Comparison of ENCODE assay signal across 8 cellular contexts in genomic region chr15:100918034-100918689, GRCh38.
DNase-seq lines count a peak whose midpoint lies in the region; ATAC-seq and TF ChIP-seq lines count a peak whose summit lies in the region.

No MANE protein-coding gene starts in this region.

- DNase-seq in AG09309 (ENCODE audit: low read depth) (peak; percentile 13), NCI-H69 (lab: John Stamatoyannopoulos, UW) (peak; percentile 77), epidermal melanocyte (ENCODE audit: insufficient read length, low spot score) (peak; percentile 88), midbrain (lab: John Stamatoyannopoulos, UW) (peak; percentile 10)
- peak; percentile 21 to 25 for DNase-seq in activated CD8-positive, alpha-beta memory T cell treated with anti-CD3 and anti-CD28 coated beads for 4 hours (ENCODE audit: low read depth in 2 of 2)
- peak; percentile 62 to 63 for DNase-seq in stimulated activated CD8-positive, alpha-beta memory T cell treated with anti-CD3 and anti-CD28 coated beads, Interleukin-2, amount 100 ng/mL, for 48 hours (ENCODE audit: low read depth in 2 of 2)

- TF ChIP-seq CTCF in AG09309 (IDR thresholded peaks at IDR 0.05; ENCODE audit: control insufficient read depth, insufficient read depth, low read depth, low read length, missing control alignments), result peak; percentile 72

- H3K4me3 ChIP-seq in AG09309 (ENCODE audit: control insufficient read depth, low read depth, low read length), result peak overlapping the region; percentile 63

- TF ChIP-seq POLR2A in GM18526 (IDR thresholded peaks at IDR 0.05; ENCODE audit: extremely low read depth, insufficient read length), result peak; percentile 43

- ATAC-seq in HG03064 (IDR thresholded peaks at IDR 0.05; ENCODE audit: low read depth, unreplicated experiment), result peak; percentile 49

Comparison
In these comparisons a context has a peak if more than half of its experiments do, and no peak if none do; other contexts are left out.
1. Peak in every context shown above with its lines: DNase-seq, ATAC-seq and H3K4me3 ChIP-seq.
2. DNase-seq: peak in every context shown above with its lines; median percentile 88 in epidermal melanocyte; 77 in NCI-H69; 62 in stimulated activated CD8-positive, alpha-beta memory T cell treated with anti-CD3 and anti-CD28 coated beads, Interleukin-2, amount 100 ng/mL, for 48 hours; 23 in activated CD8-positive, alpha-beta memory T cell treated with anti-CD3 and anti-CD28 coated beads for 4 hours; 13 in AG09309; 10 in midbrain.